In the genomic region with DNA sequence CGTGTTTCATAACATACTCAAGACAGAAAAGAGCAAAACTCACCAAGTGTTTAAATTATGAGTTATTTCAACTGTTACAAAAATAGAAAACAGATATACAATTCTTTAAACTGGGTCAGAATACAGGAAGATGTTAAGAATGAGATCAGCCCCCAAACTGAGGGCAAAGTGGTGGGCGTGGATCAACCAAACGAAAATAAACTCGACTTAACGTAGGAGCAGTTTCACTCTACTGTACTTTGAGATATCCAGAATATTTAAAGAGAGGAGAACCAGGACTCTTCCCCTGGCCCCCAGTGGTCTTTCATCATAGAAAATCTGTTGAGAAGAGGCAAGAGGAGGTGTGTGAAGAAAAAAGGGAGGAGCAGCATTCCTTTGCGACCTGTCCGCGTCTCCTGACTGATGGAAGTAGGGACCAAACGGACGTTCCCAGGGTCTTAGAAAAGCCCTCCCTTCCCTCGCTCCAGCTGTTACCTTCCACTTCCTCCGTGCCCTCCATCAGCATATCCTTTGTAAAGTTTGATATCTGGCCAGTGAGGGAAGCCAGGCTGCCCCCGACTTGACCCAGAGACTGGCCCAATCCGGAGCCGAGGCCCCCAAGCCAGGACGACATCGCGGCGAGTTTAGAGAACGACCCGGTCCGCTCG, we compare ENCODE assay signal across 8 cellular contexts. TPM values are rescaled to one million over a fixed set of nuclear protein-coding genes. Genes with fewer than 3 reads are reported as not detected.
DNase-seq lines count a peak whose midpoint lies in the region; ATAC-seq and TF ChIP-seq lines count a peak whose summit lies in the region.

No MANE protein-coding gene starts in this region.

- peak overlapping the region; percentile 39; the same call in 1 of the 2 replicates for H2AFZ ChIP-seq in OCI-LY1 (ENCODE audit: low read length)

- peaks cover 0 to 31% (median 4%) of the 10 kb centered on the region in 3 donors for H3K36me3 Mint-ChIP-seq in CD8-positive, alpha-beta memory T cell

- H3K4me1 Mint-ChIP-seq in CD8-positive, alpha-beta memory T cell: peaks cover 49 to 57% (median 54%) of the 10 kb centered on the region in 3 donors

- H3K4me1 ChIP-seq in CD8-positive, alpha-beta memory T cell (ENCODE audit: insufficient read depth, low read length): peaks cover 38% of the 10 kb centered on the region
- H3K4me1 ChIP-seq in OCI-LY1 (ENCODE audit: insufficient read depth, low read length, severe bottlenecking): peaks cover 37% of the 10 kb centered on the region
- H3K4me1 ChIP-seq in iPS-15b (ENCODE audit: control insufficient read depth, insufficient read depth, low read length): peaks cover 6% of the 10 kb centered on the region
- peaks cover 38 to 42% of the 10 kb centered on the region in 2 donors for H3K4me1 ChIP-seq in gastrocnemius medialis

- no peaks in the 10 kb centered on the region for H3K36me3 ChIP-seq in CD8-positive, alpha-beta memory T cell (ENCODE audit: insufficient read depth, low read length)
- H3K36me3 ChIP-seq in OCI-LY1 (ENCODE audit: insufficient read depth, low read length): peaks cover 11% of the 10 kb centered on the region; the same call in 1 of the 2 replicates
- no peaks in the 10 kb centered on the region for H3K36me3 ChIP-seq in iPS-15b (ENCODE audit: control insufficient read depth, insufficient read depth, low read length)
- no peaks in the 10 kb centered on the region for H3K36me3 ChIP-seq in gastrocnemius medialis

- H3K27me3 ChIP-seq in CD8-positive, alpha-beta memory T cell (ENCODE audit: insufficient read depth, low read length, poor library complexity, severe bottlenecking): no peaks in the 10 kb centered on the region
- H3K27me3 ChIP-seq in OCI-LY1 (ENCODE audit: insufficient read depth, low read length): no peaks in the 10 kb centered on the region
- H3K27me3 ChIP-seq in iPS-15b (ENCODE audit: control insufficient read depth, insufficient read depth, low read length): no peaks in the 10 kb centered on the region
- H3K27me3 ChIP-seq in gastrocnemius medialis: no peaks in the 10 kb centered on the region

- H3K9me2 ChIP-seq in OCI-LY1 (ENCODE audit: low read depth, low read length): no peaks in the 10 kb centered on the region

- DNase-seq in CD8-positive, alpha-beta memory T cell: peak in 3 of 5 donors; percentile 2 to 34 (median 11)
- DNase-seq in HK-2 (ENCODE audit: unreplicated experiment) (peak; percentile 72), astrocyte of the hippocampus (ENCODE audit: low read depth, low spot score) (peak; percentile 89), gastrocnemius medialis (peak in 1 of 2 donors; percentile 46)

- H3K4me3 Mint-ChIP-seq in CD8-positive, alpha-beta memory T cell: peak overlapping the region; percentile 93 to 99 (median 97)

- POLR2A ChIA-PET in CD8-positive, alpha-beta memory T cell (lab: Charles Lee): interaction anchor here (0.5 to 2.4 kb wide), 3 partner anchors 45 to 1250 kb away, joined by 4 to 24 read pairs (median 6); a partner anchor contains a TSS

- H4K20me1 ChIP-seq in OCI-LY1 (ENCODE audit: insufficient read depth, low read length): no peaks in the 10 kb centered on the region

- H3K79me2 ChIP-seq in OCI-LY1 (ENCODE audit: insufficient read depth, low read length): peaks cover 51% of the 10 kb centered on the region

- intact Hi-C loops in gastrocnemius medialis (cut with DNase I; ENCODE audit: low total_unique reads): loop anchor here (5.0 kb wide), 3 partner anchors 47 to 527 kb away; a partner anchor contains a TSS

- no peaks in the 10 kb centered on the region for H3K9me3 Mint-ChIP-seq in CD8-positive, alpha-beta memory T cell

- ATAC-seq in GM19452 (IDR thresholded peaks at IDR 0.05; ENCODE audit: unreplicated experiment) (peak; percentile 15), gastrocnemius medialis (peak; percentile 37 to 45), HG03571 (IDR thresholded peaks at IDR 0.05; ENCODE audit: unreplicated experiment) (no peak)

- peak overlapping the region; percentile 83 for H3K4me3 ChIP-seq in CD8-positive, alpha-beta memory T cell (ENCODE audit: low read length)
- H3K4me3 ChIP-seq in OCI-LY1 (ENCODE audit: low read depth, low read length, poor library complexity, severe bottlenecking) (peak overlapping the region; percentile 88), iPS-15b (ENCODE audit: low read depth, low read length) (peak overlapping the region; percentile 97), gastrocnemius medialis (peak overlapping the region; percentile 84 to 99 (median 94))

- peak overlapping the region; percentile 97 for H3K9ac ChIP-seq in OCI-LY1 (ENCODE audit: low read length)
- H3K9ac ChIP-seq in iPS-15b (ENCODE audit: low read depth, low read length): peak overlapping the region; percentile 98

- H3F3A ChIP-seq in OCI-LY1 (ENCODE audit: insufficient read depth, low read length): no peaks in the 10 kb centered on the region

- CTCF ChIA-PET in CD8-positive, alpha-beta memory T cell (lab: Charles Lee): interaction anchor here (1.0 to 2.8 kb wide), 5 partner anchors 50 to 83 kb away, joined by 3 to 15 read pairs (median 4); a partner anchor contains a TSS

- no peaks in the 10 kb centered on the region for H3K9me3 ChIP-seq in CD8-positive, alpha-beta memory T cell (ENCODE audit: low read length)
- no peaks in the 10 kb centered on the region for H3K9me3 ChIP-seq in OCI-LY1 (ENCODE audit: low read length)
- no peaks in the 10 kb centered on the region for H3K9me3 ChIP-seq in iPS-15b (ENCODE audit: control insufficient read depth, insufficient read depth, low read length)
- no peaks in the 10 kb centered on the region for H3K9me3 ChIP-seq in gastrocnemius medialis

- in situ Hi-C loops in gastrocnemius medialis (cut with MboI; ENCODE audit: low sequenced_read_pairs in 4 of 4): loop anchor here in 1 of 4 donors (5.0 to 25.0 kb wide), 2 partner anchors 68 to 527 kb away; a partner anchor contains a TSS

- H3K4me2 ChIP-seq in OCI-LY1 (ENCODE audit: low read length): peak overlapping the region; percentile 78

- TF ChIP-seq CTCF in OCI-LY1 (IDR thresholded peaks at IDR 0.05; ENCODE audit: low read length): no peak
- no peak for TF ChIP-seq CTCF in gastrocnemius medialis (IDR thresholded peaks at IDR 0.05 in 4 of 5, conservative IDR thresholded peaks at IDR 0.05 in 1 of 5)

- peak overlapping the region; percentile 98 to 100 (median 98) for H3K27ac Mint-ChIP-seq in CD8-positive, alpha-beta memory T cell

- no peak for TF ChIP-seq POLR2A in gastrocnemius medialis (IDR thresholded peaks at IDR 0.05)

- H3K27ac ChIP-seq in CD8-positive, alpha-beta memory T cell (ENCODE audit: low read depth, low read length): peak overlapping the region; percentile 89
- peak overlapping the region; percentile 75 for H3K27ac ChIP-seq in OCI-LY1 (ENCODE audit: low read depth, low read length, poor library complexity, severe bottlenecking)
- H3K27ac ChIP-seq in gastrocnemius medialis: peak overlapping the region; percentile 96 to 100 (median 97)

- H3K27me3 Mint-ChIP-seq in CD8-positive, alpha-beta memory T cell: no peaks in the 10 kb centered on the region

RNA-seq across cellular contexts. Expression of a gene that starts 0.7 kb away (rescaled TPM):
- total RNA-seq in CD8-positive, alpha-beta memory T cell: 10 to 100 TPM; 45.7 to 50.8 TPM
- 75.2 TPM for polyA plus RNA-seq in CD8-positive, alpha-beta memory T cell
- total RNA-seq in gastrocnemius medialis: 10 to 100 TPM; 22.0 to 39.6 (median 30.2) TPM
